18 cellular contexts compared by ENCODE assay signal in genomic region chr20:24738058-24738775, GRCh38.
DNase-seq lines count a peak whose midpoint lies in the region; ATAC-seq and TF ChIP-seq lines count a peak whose summit lies in the region.
"Had no signal": no experiment of that assay in that cellular context is flagged by ENCODE, and none has a peak within 500 bp of the region (broad histone marks: within the 10 kb centered on the region; RNA-seq: fewer than 3 reads in every experiment).

No MANE protein-coding gene starts in this region.

- H3K4me1 ChIP-seq in esophagus muscularis mucosa: peaks cover 0 to 25% (median 20%) of the 10 kb centered on the region in 4 donors
- H3K4me1 ChIP-seq: BE2C, Peyer's patch had no signal

- H3K4me3 Mint-ChIP-seq in activated naive CD4-positive, alpha-beta T cell treated with anti-CD3 and anti-CD28 coated beads, Interleukin-2, amount 10 ng/mL, durations not matched to agents 7 days and 5 days: no peak overlapping the region
- no peak overlapping the region for H3K4me3 Mint-ChIP-seq in activated naive CD4-positive, alpha-beta T cell treated with anti-CD3 and anti-CD28 coated beads for 36 hours
- no peak overlapping the region for H3K4me3 Mint-ChIP-seq in stimulated activated effector memory CD8-positive, alpha-beta T cell treated with anti-CD3 and anti-CD28 coated beads, Interleukin-12 subunit alpha, Interleukin-12 subunit beta, amount 100 ng/mL, for 72 hours

- H3K9me3 Mint-ChIP-seq in activated naive CD4-positive, alpha-beta T cell treated with anti-CD3 and anti-CD28 coated beads, Interleukin-2, amount 10 ng/mL, durations not matched to agents 7 days and 5 days: no peaks in the 10 kb centered on the region
- H3K9me3 Mint-ChIP-seq in activated naive CD4-positive, alpha-beta T cell treated with anti-CD3 and anti-CD28 coated beads for 36 hours: no peaks in the 10 kb centered on the region
- H3K9me3 Mint-ChIP-seq in stimulated activated effector memory CD8-positive, alpha-beta T cell treated with anti-CD3 and anti-CD28 coated beads, Interleukin-12 subunit alpha, Interleukin-12 subunit beta, amount 100 ng/mL, for 72 hours: no peaks in the 10 kb centered on the region
- H3K9me3 Mint-ChIP-seq: CD8-positive, alpha-beta memory T cell; IgD-negative memory B cell had no signal

- H3K4me1 Mint-ChIP-seq in activated naive CD4-positive, alpha-beta T cell treated with anti-CD3 and anti-CD28 coated beads, Interleukin-2, amount 10 ng/mL, durations not matched to agents 7 days and 5 days: peaks cover 22% of the 10 kb centered on the region
- peaks cover 11% of the 10 kb centered on the region for H3K4me1 Mint-ChIP-seq in activated naive CD4-positive, alpha-beta T cell treated with anti-CD3 and anti-CD28 coated beads for 36 hours (ENCODE audit: low read depth)
- H3K4me1 Mint-ChIP-seq in stimulated activated effector memory CD8-positive, alpha-beta T cell treated with anti-CD3 and anti-CD28 coated beads, Interleukin-12 subunit alpha, Interleukin-12 subunit beta, amount 100 ng/mL, for 72 hours: peaks cover 9% of the 10 kb centered on the region

- no peaks in the 10 kb centered on the region for H3K36me3 Mint-ChIP-seq in activated naive CD4-positive, alpha-beta T cell treated with anti-CD3 and anti-CD28 coated beads, Interleukin-2, amount 10 ng/mL, durations not matched to agents 7 days and 5 days
- no peaks in the 10 kb centered on the region for H3K36me3 Mint-ChIP-seq in activated naive CD4-positive, alpha-beta T cell treated with anti-CD3 and anti-CD28 coated beads for 36 hours (ENCODE audit: low read depth)
- H3K36me3 Mint-ChIP-seq in stimulated activated effector memory CD8-positive, alpha-beta T cell treated with anti-CD3 and anti-CD28 coated beads, Interleukin-12 subunit alpha, Interleukin-12 subunit beta, amount 100 ng/mL, for 72 hours: no peaks in the 10 kb centered on the region
- H3K36me3 Mint-ChIP-seq: CD8-positive, alpha-beta memory T cell; IgD-negative memory B cell had no signal

- intact Hi-C loops in activated naive CD4-positive, alpha-beta T cell treated with anti-CD3 and anti-CD28 coated beads for 36 hours (cut with micrococcal nuclease): no loop called here
- intact Hi-C loops in esophagus muscularis mucosa (cut with DNase I): no loop called here

- H3K27me3 ChIP-seq in esophagus muscularis mucosa: no peaks in the 10 kb centered on the region
- H3K27me3 ChIP-seq: BE2C, Peyer's patch had no signal

- no peak for TF ChIP-seq CTCF in esophagus muscularis mucosa (IDR thresholded peaks at IDR 0.05)

- H3K4me3 ChIP-seq in esophagus muscularis mucosa: no peak overlapping the region
- H3K4me3 ChIP-seq: Peyer's patch had no signal

- H3K27ac Mint-ChIP-seq in activated naive CD4-positive, alpha-beta T cell treated with anti-CD3 and anti-CD28 coated beads, Interleukin-2, amount 10 ng/mL, durations not matched to agents 7 days and 5 days: peak overlapping the region; percentile 88
- H3K27ac Mint-ChIP-seq in activated naive CD4-positive, alpha-beta T cell treated with anti-CD3 and anti-CD28 coated beads for 36 hours: no peak overlapping the region
- H3K27ac Mint-ChIP-seq in stimulated activated effector memory CD8-positive, alpha-beta T cell treated with anti-CD3 and anti-CD28 coated beads, Interleukin-12 subunit alpha, Interleukin-12 subunit beta, amount 100 ng/mL, for 72 hours: no peak overlapping the region

- ATAC-seq in stimulated activated effector memory CD8-positive, alpha-beta T cell treated with anti-CD3 and anti-CD28 coated beads, Interleukin-12 subunit alpha, Interleukin-12 subunit beta, amount 100 ng/mL, for 72 hours: peak; percentile 6
- ATAC-seq in GM19452 (IDR thresholded peaks at IDR 0.05; ENCODE audit: unreplicated experiment) (no peak), SK-N-SH treated with all-trans-retinoic acid at 6 μM for 48 hours (no peak)

- peaks cover 10% of the 10 kb centered on the region for H3K27me3 Mint-ChIP-seq in activated naive CD4-positive, alpha-beta T cell treated with anti-CD3 and anti-CD28 coated beads, Interleukin-2, amount 10 ng/mL, durations not matched to agents 7 days and 5 days
- no peaks in the 10 kb centered on the region for H3K27me3 Mint-ChIP-seq in activated naive CD4-positive, alpha-beta T cell treated with anti-CD3 and anti-CD28 coated beads for 36 hours (ENCODE audit: low read depth)
- H3K27me3 Mint-ChIP-seq: CD8-positive, alpha-beta memory T cell; IgD-negative memory B cell had no signal

- no peak for DNase-seq in activated naive CD4-positive, alpha-beta T cell treated with anti-CD3 and anti-CD28 coated beads, Interleukin-2, amount 10 ng/mL, durations not matched to agents 7 days and 5 days
- no peak for DNase-seq in activated naive CD4-positive, alpha-beta T cell treated with anti-CD3 and anti-CD28 coated beads for 36 hours
- DNase-seq in esophagus muscularis mucosa (ENCODE audit: extremely low spot score): peak; percentile 88
- DNase-seq in stimulated activated effector memory CD8-positive, alpha-beta T cell treated with anti-CD3 and anti-CD28 coated beads, Interleukin-12 subunit alpha, Interleukin-12 subunit beta, amount 100 ng/mL, for 72 hours (ENCODE audit: low spot score in 2 of 2): peak in 1 of 2 donors; percentile 44
- DNase-seq: BE2C; CD8-positive, alpha-beta memory T cell; GDM1; Karpas-422; MV-4-11; NCI-H1105 treated with DMSO at 0.1 percent for 48 hours; NCI-H2081; NCI-H524 treated with DMSO at 0.1 percent for 48 hours; NCI-H82; Peyer's patch had no signal

- H3K36me3 ChIP-seq in KOPT-K1 (ENCODE audit: insufficient read depth, low read length) (no peaks in the 10 kb centered on the region), esophagus muscularis mucosa (no peaks in the 10 kb centered on the region)
- H3K36me3 ChIP-seq: BE2C, Peyer's patch had no signal

- CTCF ChIA-PET in activated naive CD4-positive, alpha-beta T cell treated with anti-CD3 and anti-CD28 coated beads, Interleukin-2, amount 10 ng/mL, durations not matched to agents 7 days and 5 days (lab: Charles Lee): no interaction called here
- CTCF ChIA-PET in activated naive CD4-positive, alpha-beta T cell treated with anti-CD3 and anti-CD28 coated beads for 36 hours (lab: Charles Lee): no interaction called here

- TF ChIP-seq EP300 in esophagus muscularis mucosa (IDR thresholded peaks at IDR 0.05): no peak

- TF ChIP-seq POLR2A in esophagus muscularis mucosa (IDR thresholded peaks at IDR 0.05; ENCODE audit: low read depth): no peak

- H3K27ac ChIP-seq in KOPT-K1 (ENCODE audit: low read depth, low read length, poor library complexity, severe bottlenecking): peak overlapping the region; percentile 78
- H3K27ac ChIP-seq in esophagus muscularis mucosa (replicated peaks in 1 of 4): no peak overlapping the region
- H3K27ac ChIP-seq: Peyer's patch had no signal

- WGBS in esophagus muscularis mucosa: 100% methylated on average over 3 of the region's 9 CpGs

- H3K9me3 ChIP-seq in KOPT-K1 (ENCODE audit: insufficient read depth, low read length, poor library complexity, severe bottlenecking) (no peaks in the 10 kb centered on the region), esophagus muscularis mucosa (no peaks in the 10 kb centered on the region)
- H3K9me3 ChIP-seq: BE2C, Peyer's patch had no signal

TF ChIP-seq in SK-N-SH treated with all-trans-retinoic acid at 6 μM for 48 hours, 23 proteins besides CTCF, POLR2A, EP300 and RAD21 (continues in another document):
- TF ChIP-seq BACH2 (CRISPR knock-in tag; IDR thresholded peaks at IDR 0.05; ENCODE audit: borderline replicate concordance) (no peak), ISL1 (CRISPR knock-in tag; IDR thresholded peaks at IDR 0.05) (no peak), ZC3H10 (CRISPR knock-in tag; IDR thresholded peaks at IDR 0.05) (no peak), TCF4 (CRISPR knock-in tag; IDR thresholded peaks at IDR 0.05; ENCODE audit: borderline replicate concordance) (no peak), POU6F1 (CRISPR knock-in tag; IDR thresholded peaks at IDR 0.05; ENCODE audit: borderline replicate concordance, low read depth) (no peak), PATZ1 (CRISPR knock-in tag; IDR thresholded peaks at IDR 0.05; ENCODE audit: borderline replicate concordance) (no peak), ZNF70 (CRISPR knock-in tag; IDR thresholded peaks at IDR 0.05) (no peak), TOX (CRISPR knock-in tag; IDR thresholded peaks at IDR 0.05; ENCODE audit: borderline replicate concordance) (no peak), ZFP30 (CRISPR knock-in tag; IDR thresholded peaks at IDR 0.05) (no peak), PPARA (CRISPR knock-in tag; IDR thresholded peaks at IDR 0.05; ENCODE audit: borderline replicate concordance) (no peak), RARB (CRISPR knock-in tag; IDR thresholded peaks at IDR 0.05) (no peak)
